In the genomic region with DNA sequence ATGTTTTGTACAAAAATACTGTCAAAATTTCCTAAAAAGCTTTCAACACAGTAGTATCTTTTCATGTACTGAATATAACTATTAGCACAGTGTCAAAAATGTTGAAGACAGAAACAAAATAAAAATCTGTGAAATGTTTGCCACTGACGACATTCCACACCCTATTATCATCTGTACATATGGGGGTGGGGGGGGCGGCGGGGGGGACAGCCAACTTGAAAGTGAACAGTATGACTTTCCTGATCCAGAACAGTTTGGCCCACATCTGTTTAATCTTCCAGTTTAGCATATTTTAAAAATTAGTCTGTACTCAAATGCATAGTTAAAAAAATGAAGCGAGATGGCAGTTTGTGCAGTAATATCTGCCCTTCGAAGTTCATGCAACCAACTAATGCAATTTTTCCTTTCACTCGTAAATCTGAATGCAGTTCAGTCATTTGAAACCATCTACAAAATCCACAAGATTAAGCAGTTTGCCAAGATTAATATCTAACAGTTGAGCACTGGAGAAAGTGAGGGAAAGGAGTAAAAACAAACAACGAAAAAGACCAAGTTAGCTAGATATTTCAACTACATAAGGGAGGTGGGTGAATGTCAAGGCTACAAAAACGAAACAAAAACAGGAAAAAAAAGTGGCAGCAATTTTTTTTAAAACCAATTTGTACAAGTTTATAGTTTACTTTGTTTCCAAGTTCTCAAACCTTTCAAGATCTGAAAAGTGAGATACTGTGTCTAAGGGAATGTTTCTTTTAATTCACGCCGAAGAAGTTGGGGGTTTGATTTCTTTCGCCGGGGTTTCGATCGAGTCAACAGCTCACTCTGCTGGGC, we compare ENCODE assay signal across 8 cellular contexts. TPM values are rescaled to one million over a fixed set of nuclear protein-coding genes. Genes with fewer than 3 reads are reported as not detected.
DNase-seq lines count a peak whose midpoint lies in the region; ATAC-seq lines count a peak whose summit lies in the region.

No MANE protein-coding gene starts in this region.

- H3K4me1 ChIP-seq in iPS DF 6.9 (ENCODE audit: control insufficient read depth, insufficient read depth, low read length) = peaks cover 4% of the 10 kb centered on the region; the same call in 1 of the 2 replicates

- peaks cover 40% of the 10 kb centered on the region for H3K4me1 Mint-ChIP-seq in activated CD4-positive, alpha-beta T cell treated with anti-CD3 and anti-CD28 coated beads, Interleukin-2, amount 10 ng/mL, durations not matched to agents 24 days and 14 days
- peaks cover 48% of the 10 kb centered on the region for H3K4me1 Mint-ChIP-seq in activated CD8-positive, alpha-beta T cell treated with anti-CD3 and anti-CD28 coated beads, Interleukin-2, amount 10 ng/mL, durations not matched to agents 7 days and 5 days (ENCODE audit: low read depth)
- peaks cover 60% of the 10 kb centered on the region for H3K4me1 Mint-ChIP-seq in stimulated activated effector memory CD8-positive, alpha-beta T cell treated with anti-CD3 and anti-CD28 coated beads, Interleukin-12 subunit alpha, Interleukin-12 subunit beta, amount 100 ng/mL, for 72 hours

- ATAC-seq in activated CD8-positive, alpha-beta T cell treated with anti-CD3 and anti-CD28 coated beads, Interleukin-2, amount 10 ng/mL, durations not matched to agents 7 days and 5 days = no peak
- no peak for ATAC-seq in stimulated activated effector memory CD8-positive, alpha-beta T cell treated with anti-CD3 and anti-CD28 coated beads, Interleukin-12 subunit alpha, Interleukin-12 subunit beta, amount 100 ng/mL, for 72 hours

- peaks cover 2% of the 10 kb centered on the region for H3K27me3 Mint-ChIP-seq in activated CD4-positive, alpha-beta T cell treated with anti-CD3 and anti-CD28 coated beads, Interleukin-2, amount 10 ng/mL, durations not matched to agents 24 days and 14 days
- H3K27me3 Mint-ChIP-seq in activated CD8-positive, alpha-beta T cell treated with anti-CD3 and anti-CD28 coated beads, Interleukin-2, amount 10 ng/mL, durations not matched to agents 7 days and 5 days (ENCODE audit: low read depth) = no peaks in the 10 kb centered on the region

- CTCF ChIA-PET in activated CD8-positive, alpha-beta T cell treated with anti-CD3 and anti-CD28 coated beads, Interleukin-2, amount 10 ng/mL, durations not matched to agents 7 days and 5 days (lab: Charles Lee) = interaction anchor here (0.6 to 6.8 kb wide), 14 partner anchors 7 to 1954 kb away, joined by 3 to 110 read pairs (median 4); no protein-coding TSS in a partner anchor

- no peak for DNase-seq in activated CD4-positive, alpha-beta T cell treated with anti-CD3 and anti-CD28 coated beads, Interleukin-2, amount 10 ng/mL, durations not matched to agents 24 days and 14 days
- no peak for DNase-seq in activated CD4-positive, alpha-beta T cell treated with anti-CD3 and anti-CD28 coated beads for 4 hours
- DNase-seq in activated CD8-positive, alpha-beta T cell treated with anti-CD3 and anti-CD28 coated beads, Interleukin-2, amount 10 ng/mL, durations not matched to agents 7 days and 5 days = no peak
- no peak for DNase-seq in iPS DF 6.9 (ENCODE audit: low read depth, low spot score)
- DNase-seq in stimulated activated effector memory CD8-positive, alpha-beta T cell treated with anti-CD3 and anti-CD28 coated beads, Interleukin-12 subunit alpha, Interleukin-12 subunit beta, amount 100 ng/mL, for 72 hours (ENCODE audit: low spot score in 2 of 2) = no peak
- DNase-seq in HuH-7 (ENCODE audit: low spot score) = no peak
- DNase-seq in stimulated activated CD4-positive, alpha-beta T cell treated with anti-CD3 and anti-CD28 coated beads, Interleukin-2, amount 100 ng/mL, for 24 hours = no peak
- no peak for DNase-seq in activated CD4-positive, CD25-positive, alpha-beta regulatory T cell treated with anti-CD3 and anti-CD28 coated beads, Interleukin-2, amount 50 U/mL, for 72 hours

- peaks cover 32% of the 10 kb centered on the region for H3K36me3 Mint-ChIP-seq in activated CD4-positive, alpha-beta T cell treated with anti-CD3 and anti-CD28 coated beads, Interleukin-2, amount 10 ng/mL, durations not matched to agents 24 days and 14 days (ENCODE audit: low read depth)
- peaks cover 36% of the 10 kb centered on the region for H3K36me3 Mint-ChIP-seq in activated CD8-positive, alpha-beta T cell treated with anti-CD3 and anti-CD28 coated beads, Interleukin-2, amount 10 ng/mL, durations not matched to agents 7 days and 5 days (ENCODE audit: low read depth)
- peaks cover 56% of the 10 kb centered on the region for H3K36me3 Mint-ChIP-seq in stimulated activated effector memory CD8-positive, alpha-beta T cell treated with anti-CD3 and anti-CD28 coated beads, Interleukin-12 subunit alpha, Interleukin-12 subunit beta, amount 100 ng/mL, for 72 hours

- peaks cover 7% of the 10 kb centered on the region; the same call in 1 of the 2 replicates for H3K36me3 ChIP-seq in iPS DF 6.9 (ENCODE audit: control insufficient read depth, insufficient read depth, low read length)

- no CpG with 5 or more reads among the region's 14 CpGs for WGBS in iPS DF 6.9 (ENCODE audit: insufficient coverage, insufficient read length)

- peak overlapping the region; percentile 100 for H3K27ac Mint-ChIP-seq in activated CD4-positive, alpha-beta T cell treated with anti-CD3 and anti-CD28 coated beads, Interleukin-2, amount 10 ng/mL, durations not matched to agents 24 days and 14 days
- peak overlapping the region; percentile 100 for H3K27ac Mint-ChIP-seq in activated CD8-positive, alpha-beta T cell treated with anti-CD3 and anti-CD28 coated beads, Interleukin-2, amount 10 ng/mL, durations not matched to agents 7 days and 5 days
- peak overlapping the region; percentile 98 for H3K27ac Mint-ChIP-seq in stimulated activated effector memory CD8-positive, alpha-beta T cell treated with anti-CD3 and anti-CD28 coated beads, Interleukin-12 subunit alpha, Interleukin-12 subunit beta, amount 100 ng/mL, for 72 hours

- peak overlapping the region; percentile 99 for H3K4me3 Mint-ChIP-seq in activated CD4-positive, alpha-beta T cell treated with anti-CD3 and anti-CD28 coated beads, Interleukin-2, amount 10 ng/mL, durations not matched to agents 24 days and 14 days
- peak overlapping the region; percentile 99 for H3K4me3 Mint-ChIP-seq in activated CD8-positive, alpha-beta T cell treated with anti-CD3 and anti-CD28 coated beads, Interleukin-2, amount 10 ng/mL, durations not matched to agents 7 days and 5 days
- H3K4me3 Mint-ChIP-seq in stimulated activated effector memory CD8-positive, alpha-beta T cell treated with anti-CD3 and anti-CD28 coated beads, Interleukin-12 subunit alpha, Interleukin-12 subunit beta, amount 100 ng/mL, for 72 hours = peak overlapping the region; percentile 98

- H3K27me3 ChIP-seq in iPS DF 6.9 (ENCODE audit: control insufficient read depth, insufficient read depth, low read length) = no peaks in the 10 kb centered on the region

- H3K27ac ChIP-seq in iPS DF 6.9 (ENCODE audit: low read length) = no peak overlapping the region

- intact Hi-C loops in activated CD4-positive, alpha-beta T cell treated with anti-CD3 and anti-CD28 coated beads, Interleukin-2, amount 10 ng/mL, durations not matched to agents 24 days and 14 days (cut with micrococcal nuclease) = loop anchor here (5.0 to 10.0 kb wide), 3 partner anchors 230 to 1210 kb away; no protein-coding TSS in a partner anchor

- POLR2A ChIA-PET in activated CD8-positive, alpha-beta T cell treated with anti-CD3 and anti-CD28 coated beads, Interleukin-2, amount 10 ng/mL, durations not matched to agents 7 days and 5 days (lab: Charles Lee) = interaction anchor here (0.6 to 3.6 kb wide), 10 partner anchors 11 to 1490 kb away, joined by 3 to 35 read pairs (median 3); a partner anchor contains a TSS

- H3K9me3 Mint-ChIP-seq in activated CD4-positive, alpha-beta T cell treated with anti-CD3 and anti-CD28 coated beads, Interleukin-2, amount 10 ng/mL, durations not matched to agents 24 days and 14 days = no peaks in the 10 kb centered on the region
- H3K9me3 Mint-ChIP-seq in activated CD8-positive, alpha-beta T cell treated with anti-CD3 and anti-CD28 coated beads, Interleukin-2, amount 10 ng/mL, durations not matched to agents 7 days and 5 days (ENCODE audit: insufficient read depth) = no peaks in the 10 kb centered on the region
- H3K9me3 Mint-ChIP-seq in stimulated activated effector memory CD8-positive, alpha-beta T cell treated with anti-CD3 and anti-CD28 coated beads, Interleukin-12 subunit alpha, Interleukin-12 subunit beta, amount 100 ng/mL, for 72 hours = no peaks in the 10 kb centered on the region

- no peaks in the 10 kb centered on the region for H3K9me3 ChIP-seq in iPS DF 6.9 (ENCODE audit: control insufficient read depth, insufficient read depth, low read length)

- H3K4me3 ChIP-seq in iPS DF 6.9 (ENCODE audit: low read length) = peak overlapping the region; percentile 73; the same call in 1 of the 2 replicates

RNA-seq across cellular contexts. Expression of a gene that starts 1.9 kb away (rescaled TPM):
- 49.0 and 56.0 TPM in 2 replicates for total RNA-seq in activated CD4-positive, alpha-beta T cell treated with anti-CD3 and anti-CD28 coated beads, Interleukin-2, amount 10 ng/mL, durations not matched to agents 24 days and 14 days
- total RNA-seq in activated CD8-positive, alpha-beta T cell treated with anti-CD3 and anti-CD28 coated beads, Interleukin-2, amount 10 ng/mL, durations not matched to agents 7 days and 5 days = 10 to 100 TPM; 36.2 to 38.7 TPM
